ENCODE assay signal across 9 cellular contexts in genomic region chr7:151992375-151992774, GRCh38. TPM values are rescaled to one million over a fixed set of nuclear protein-coding genes. Genes with fewer than 3 reads are reported as not detected.
DNase-seq lines count a peak whose midpoint lies in the region; ATAC-seq and TF ChIP-seq lines count a peak whose summit lies in the region.
"Had no signal": no experiment of that assay in that cellular context is flagged by ENCODE, and none has a peak within 500 bp of the region (broad histone marks: within the 10 kb centered on the region; RNA-seq: fewer than 3 reads in every experiment).

No MANE protein-coding gene starts in this region.

- TF ChIP-seq CTCF in GM10266 (IDR thresholded peaks at IDR 0.05; ENCODE audit: control insufficient read depth, insufficient read depth, low read depth, missing control alignments), result peak; percentile 19

- H3K4me2 ChIP-seq in Karpas-422 (ENCODE audit: low read depth, low read length, poor library complexity, severe bottlenecking), result no peak overlapping the region

- H3K79me2 ChIP-seq in Karpas-422 (ENCODE audit: low read length), result no peaks in the 10 kb centered on the region

- H3K9me3 ChIP-seq in Karpas-422 (ENCODE audit: low read length), result no peaks in the 10 kb centered on the region

- H3K36me3 ChIP-seq in Karpas-422 (ENCODE audit: insufficient read depth, low read length), result no peaks in the 10 kb centered on the region

- no peak overlapping the region for H3K9ac ChIP-seq in Karpas-422 (ENCODE audit: low read length)

- no peaks in the 10 kb centered on the region for H3K9me2 ChIP-seq in Karpas-422 (replicated peaks; ENCODE audit: insufficient read depth, low read length)

- ATAC-seq in HG03460 (IDR thresholded peaks at IDR 0.05; ENCODE audit: unreplicated experiment) (no peak), GM18519 (IDR thresholded peaks at IDR 0.05; ENCODE audit: low FRiP score, unreplicated experiment) (no peak)

- H3K27ac ChIP-seq in Karpas-422 (ENCODE audit: low read length), result no peak overlapping the region

- no peak overlapping the region for H2AFZ ChIP-seq in Karpas-422 (ENCODE audit: low read length)

- no peaks in the 10 kb centered on the region for H4K20me1 ChIP-seq in Karpas-422 (ENCODE audit: insufficient read depth, low read depth, low read length)

- no peaks in the 10 kb centered on the region for H3K27me3 ChIP-seq in Karpas-422 (ENCODE audit: low read length)

- DNase-seq in GM10266 (ENCODE audit: extremely low spot score) (peak; percentile 13), Karpas-422 (peak; percentile 72), SK-N-DZ (ENCODE audit: low spot score) (peak; percentile 84), astrocyte of the hippocampus (ENCODE audit: low read depth, low spot score) (peak; percentile 55), inferior parietal cortex (ENCODE audit: extremely low spot score) (peak; percentile 40)
- DNase-seq in stimulated activated CD4-positive, alpha-beta T cell treated with anti-CD3 and anti-CD28 coated beads, Interleukin-4, amount 100 ng/mL, for 24 hours, result peak; percentile 28

- H3K4me1 ChIP-seq in Karpas-422 (ENCODE audit: low read length), result no peaks in the 10 kb centered on the region

- H3K4me3 ChIP-seq in Karpas-422 (ENCODE audit: low read length), result no peak overlapping the region

RNA-seq across cellular contexts. Expression of gene GALNT11, which starts 33.1 kb away (rescaled TPM):
- total RNA-seq in Karpas-422 (2014; rRNA removed; shearing (Covaris generic); ENCODE audit: low replicate concordance), result not detected in 2 replicates
- polyA plus RNA-seq in SK-N-DZ (2014; cell fraction: cytosol; rRNA removed), result 39.7 and 46.6 TPM in 2 replicates
- 25.1 and 30.1 TPM in 2 replicates for polyA plus RNA-seq in SK-N-DZ (2014; cell fraction: nucleus; rRNA removed)

RNA-seq across cellular contexts. Expression of gene GALNTL5, which starts 36.1 kb away (rescaled TPM):
- total RNA-seq in Karpas-422 (2014; rRNA removed; shearing (Covaris generic); ENCODE audit: low replicate concordance), result not detected in 2 replicates
- not detected in 2 replicates for polyA plus RNA-seq in SK-N-DZ (2014; cell fraction: cytosol; rRNA removed)
- not detected in 2 replicates for polyA plus RNA-seq in SK-N-DZ (2014; cell fraction: nucleus; rRNA removed)
- total RNA-seq: T-helper 2 cell treated with Interferon-gamma antibody and Interleukin-4, amounts not matched to agents 100 ng/mL and 5 ng/mL, for 36 hours had no signal

Comparison
In these comparisons a context has a peak if more than half of its experiments do, and no peak if none do; other contexts are left out.
1. DNase-seq: peak in every context shown above with its lines; median percentile 84 in SK-N-DZ; 72 in Karpas-422; 55 in astrocyte of the hippocampus; 40 in inferior parietal cortex; 28 in stimulated activated CD4-positive, alpha-beta T cell treated with anti-CD3 and anti-CD28 coated beads, Interleukin-4, amount 100 ng/mL, for 24 hours; 13 in GM10266.